Comparison of ENCODE assay signal across 14 cellular contexts in the genomic region with DNA sequence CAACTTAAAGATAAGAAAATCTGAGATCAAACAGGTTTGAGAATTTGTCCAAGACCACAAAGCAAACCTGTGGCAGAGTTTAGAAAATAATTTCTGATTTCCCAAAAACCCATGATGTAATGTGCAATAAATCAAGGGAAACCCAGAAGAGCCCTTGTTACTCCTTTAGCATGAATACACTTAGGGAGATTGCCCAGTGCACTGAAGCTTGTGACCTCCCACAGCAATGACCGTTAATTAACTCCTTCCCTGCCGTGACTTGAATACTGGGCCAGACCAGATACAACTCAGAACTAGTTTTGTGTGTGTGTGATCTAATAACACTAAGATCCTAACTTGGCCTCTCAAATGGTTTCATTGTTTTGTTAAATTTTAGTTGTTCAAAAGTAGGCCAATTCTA. TPM values are rescaled to one million over a fixed set of nuclear protein-coding genes. Genes with fewer than 3 reads are reported as not detected.
DNase-seq lines count a peak whose midpoint lies in the region; ATAC-seq, FAIRE-seq and TF ChIP-seq lines count a peak whose summit lies in the region.
"Had no signal": no experiment of that assay in that cellular context is flagged by ENCODE, and none has a peak within 500 bp of the region (broad histone marks: within the 10 kb centered on the region; RNA-seq: fewer than 3 reads in every experiment).

No MANE protein-coding gene starts in this region.

- H3K4me3 ChIP-seq in endothelial cell of umbilical vein (replicated peaks in 1 of 3; ENCODE audit: insufficient read depth in 1 of 3, low read depth in 1 of 3, low read length in 3 of 3) (no peak overlapping the region), gastrocnemius medialis (peak overlapping the region; percentile 69 to 94 (median 80)), thyroid gland (replicated peaks in 1 of 3) (no peak overlapping the region)
- H3K4me3 ChIP-seq: cardiac muscle cell, right atrium auricular region had no signal

- no peak overlapping the region for H3K27ac ChIP-seq in endothelial cell of umbilical vein (ENCODE audit: insufficient read depth, low read depth, low read length)
- peak overlapping the region; percentile 31 to 99 (median 95) for H3K27ac ChIP-seq in gastrocnemius medialis
- no peak overlapping the region for H3K27ac ChIP-seq in thyroid gland
- H3K27ac ChIP-seq: cardiac muscle cell, right atrium auricular region had no signal

- dilution Hi-C loops in endothelial cell of umbilical vein (cut with MboI; ENCODE audit: extremely low pct_ligation_motif_present, low sequenced_read_pairs) = no loop called here

- H3K4me3 Mint-ChIP-seq in activated CD8-positive, alpha-beta T cell treated with anti-CD3 and anti-CD28 coated beads for 36 hours = peak overlapping the region; percentile 28
- no peak overlapping the region for H3K4me3 Mint-ChIP-seq in activated CD8-positive, alpha-beta T cell treated with anti-CD3 and anti-CD28 coated beads, Interleukin-2, amount 10 ng/mL, durations not matched to agents 7 days and 5 days

- DNase-seq in activated CD8-positive, alpha-beta T cell treated with anti-CD3 and anti-CD28 coated beads for 36 hours = no peak
- no peak for DNase-seq in activated CD8-positive, alpha-beta T cell treated with anti-CD3 and anti-CD28 coated beads, Interleukin-2, amount 10 ng/mL, durations not matched to agents 7 days and 5 days
- DNase-seq in OCI-M1 (lab: John Stamatoyannopoulos, UW) (peak; percentile 64), endothelial cell of umbilical vein (ENCODE audit: low read depth, low spot score) (no peak), gastrocnemius medialis (no peak), thyroid gland (no peak), anterior cingulate cortex (lab: John Stamatoyannopoulos, UW) (no peak)
- DNase-seq in activated CD8-positive, alpha-beta memory T cell treated with anti-CD3 and anti-CD28 coated beads, Interleukin-2, amount 50 U/mL, for 4 hours = no peak
- DNase-seq: C1 segment of cervical spinal cord; HCEC 1CT; NCI-H69; stimulated activated CD8-positive, alpha-beta memory T cell treated with anti-CD3 and anti-CD28 coated beads, Interleukin-4, amount 100 ng/mL, for 48 hours had no signal

- peaks cover 24% of the 10 kb centered on the region for H3K4me1 Mint-ChIP-seq in activated CD8-positive, alpha-beta T cell treated with anti-CD3 and anti-CD28 coated beads for 36 hours (ENCODE audit: low read depth)
- H3K4me1 Mint-ChIP-seq in activated CD8-positive, alpha-beta T cell treated with anti-CD3 and anti-CD28 coated beads, Interleukin-2, amount 10 ng/mL, durations not matched to agents 7 days and 5 days (ENCODE audit: low read depth) = peaks cover 28% of the 10 kb centered on the region

- no peak for TF ChIP-seq CTCF in activated CD8-positive, alpha-beta T cell treated with anti-CD3 and anti-CD28 coated beads for 36 hours (IDR thresholded peaks at IDR 0.05)
- TF ChIP-seq CTCF in endothelial cell of umbilical vein (IDR thresholded peaks at IDR 0.05; ENCODE audit: extremely low read depth in 1 of 2, insufficient read depth in 1 of 2, low read depth in 1 of 2, low read length in 2 of 2) (no peak), gastrocnemius medialis (IDR thresholded peaks at IDR 0.05 in 4 of 5, conservative IDR thresholded peaks at IDR 0.05 in 1 of 5) (no peak), thyroid gland (IDR thresholded peaks at IDR 0.05) (no peak)

- POLR2A ChIA-PET in activated CD8-positive, alpha-beta T cell treated with anti-CD3 and anti-CD28 coated beads for 36 hours (lab: Charles Lee) = interaction anchor here (0.7 kb wide), 1 partner anchor 130 kb away, joined by 3 read pairs; no protein-coding TSS in a partner anchor
- POLR2A ChIA-PET in activated CD8-positive, alpha-beta T cell treated with anti-CD3 and anti-CD28 coated beads, Interleukin-2, amount 10 ng/mL, durations not matched to agents 7 days and 5 days (lab: Charles Lee) = interaction anchor here (1.0 to 2.8 kb wide), 2 partner anchors 11 to 53 kb away, joined by 4 to 14 read pairs; a partner anchor contains a TSS
- POLR2A ChIA-PET in endothelial cell of umbilical vein (lab: Charles Lee) = no interaction called here

- CTCF ChIA-PET in activated CD8-positive, alpha-beta T cell treated with anti-CD3 and anti-CD28 coated beads for 36 hours (lab: Charles Lee) = no interaction called here
- CTCF ChIA-PET in activated CD8-positive, alpha-beta T cell treated with anti-CD3 and anti-CD28 coated beads, Interleukin-2, amount 10 ng/mL, durations not matched to agents 7 days and 5 days (lab: Charles Lee) = interaction anchor here (0.9 to 1.3 kb wide), 2 partner anchors 12 to 53 kb away, joined by 3 to 4 read pairs; a partner anchor contains a TSS
- CTCF ChIA-PET in endothelial cell of umbilical vein (lab: Charles Lee) = no interaction called here

- H3K27me3 ChIP-seq in endothelial cell of umbilical vein (ENCODE audit: control insufficient read depth in 2 of 2, insufficient read depth in 2 of 2, low read length in 2 of 2) = no peaks in the 10 kb centered on the region
- H3K27me3 ChIP-seq in gastrocnemius medialis = no peaks in the 10 kb centered on the region
- no peaks in the 10 kb centered on the region for H3K27me3 ChIP-seq in thyroid gland
- H3K27me3 ChIP-seq: cardiac muscle cell, right atrium auricular region had no signal

- no peak overlapping the region for H3K9ac ChIP-seq in endothelial cell of umbilical vein (replicated peaks; ENCODE audit: extremely low read depth, insufficient read depth, low read length)

- peak overlapping the region; percentile 10 for H3K27ac Mint-ChIP-seq in activated CD8-positive, alpha-beta T cell treated with anti-CD3 and anti-CD28 coated beads for 36 hours
- no peak overlapping the region for H3K27ac Mint-ChIP-seq in activated CD8-positive, alpha-beta T cell treated with anti-CD3 and anti-CD28 coated beads, Interleukin-2, amount 10 ng/mL, durations not matched to agents 7 days and 5 days

- WGBS in thyroid gland, 2 donors = 17 to 36% methylated on average over 2 of the region's 2 CpGs

- in situ Hi-C loops in gastrocnemius medialis (cut with MboI; ENCODE audit: low sequenced_read_pairs in 4 of 4) = no loop called here

- peaks cover 22% of the 10 kb centered on the region for H3K79me2 ChIP-seq in endothelial cell of umbilical vein (ENCODE audit: control insufficient read depth, insufficient read depth, low read length)

- no TSS peak for BruUV-seq in endothelial cell of umbilical vein (replicated peaks; lab: Mats Ljungman, UMichigan)

- H3K9me1 ChIP-seq in endothelial cell of umbilical vein (replicated peaks; ENCODE audit: control insufficient read depth, extremely low read depth, insufficient read depth, low read length) = no peaks in the 10 kb centered on the region

- ATAC-seq in activated CD8-positive, alpha-beta T cell treated with anti-CD3 and anti-CD28 coated beads for 36 hours = no peak
- no peak for ATAC-seq in activated CD8-positive, alpha-beta T cell treated with anti-CD3 and anti-CD28 coated beads, Interleukin-2, amount 10 ng/mL, durations not matched to agents 7 days and 5 days
- no peak for ATAC-seq in gastrocnemius medialis

- no peak overlapping the region for H2AFZ ChIP-seq in endothelial cell of umbilical vein (ENCODE audit: low read depth, low read length)

- no peak for TF ChIP-seq POLR2A in endothelial cell of umbilical vein (IDR thresholded peaks at IDR 0.05; ENCODE audit: low read depth, low read length)
- TF ChIP-seq POLR2A in gastrocnemius medialis (IDR thresholded peaks at IDR 0.05) = no peak
- TF ChIP-seq POLR2A in thyroid gland (IDR thresholded peaks at IDR 0.05) = no peak

- H3K9me3 Mint-ChIP-seq in activated CD8-positive, alpha-beta T cell treated with anti-CD3 and anti-CD28 coated beads for 36 hours = no peaks in the 10 kb centered on the region
- no peaks in the 10 kb centered on the region for H3K9me3 Mint-ChIP-seq in activated CD8-positive, alpha-beta T cell treated with anti-CD3 and anti-CD28 coated beads, Interleukin-2, amount 10 ng/mL, durations not matched to agents 7 days and 5 days (ENCODE audit: insufficient read depth)

- H4K20me1 ChIP-seq in endothelial cell of umbilical vein (replicated peaks; ENCODE audit: control insufficient read depth, extremely low read depth, insufficient read depth, low read length) = peaks cover 2% of the 10 kb centered on the region

- H3K4me2 ChIP-seq in endothelial cell of umbilical vein (ENCODE audit: insufficient read depth, low read length) = no peak overlapping the region

- H3K36me3 Mint-ChIP-seq in activated CD8-positive, alpha-beta T cell treated with anti-CD3 and anti-CD28 coated beads for 36 hours (ENCODE audit: low read depth) = peaks cover 8% of the 10 kb centered on the region
- peaks cover 12% of the 10 kb centered on the region for H3K36me3 Mint-ChIP-seq in activated CD8-positive, alpha-beta T cell treated with anti-CD3 and anti-CD28 coated beads, Interleukin-2, amount 10 ng/mL, durations not matched to agents 7 days and 5 days (ENCODE audit: low read depth)

- H3K4me1 ChIP-seq in endothelial cell of umbilical vein (ENCODE audit: control insufficient read depth, extremely low read depth, insufficient read depth, low read length) (peaks cover 9% of the 10 kb centered on the region), gastrocnemius medialis (peaks cover 20 to 26% of the 10 kb centered on the region in 2 donors), thyroid gland (peaks cover 20 to 24% of the 10 kb centered on the region in 2 donors)

- intact Hi-C loops in activated CD8-positive, alpha-beta T cell treated with anti-CD3 and anti-CD28 coated beads for 36 hours (cut with micrococcal nuclease) = no loop called here
- intact Hi-C loops in endothelial cell of umbilical vein (cut with micrococcal nuclease) = loop anchor here (5.0 kb wide), 1 partner anchor 52 kb away; a partner anchor contains a TSS
- intact Hi-C loops in gastrocnemius medialis (cut with DNase I; ENCODE audit: low total_unique reads) = loop anchor here (5.0 to 10.0 kb wide), 2 partner anchors 72 to 940 kb away; a partner anchor contains a TSS
- intact Hi-C loops in thyroid gland (cut with DNase I) = no loop called here

- peak; percentile 33 for FAIRE-seq in endothelial cell of umbilical vein (lab: Jason Lieb, UNC)

- no peaks in the 10 kb centered on the region for H3K9me3 ChIP-seq in endothelial cell of umbilical vein (replicated peaks; ENCODE audit: control insufficient read depth, insufficient read depth, low read length)
- H3K9me3 ChIP-seq in gastrocnemius medialis = no peaks in the 10 kb centered on the region
- H3K9me3 ChIP-seq in thyroid gland = no peaks in the 10 kb centered on the region
- H3K9me3 ChIP-seq: right atrium auricular region had no signal

- H3K27me3 Mint-ChIP-seq in activated CD8-positive, alpha-beta T cell treated with anti-CD3 and anti-CD28 coated beads for 36 hours = no peaks in the 10 kb centered on the region
- no peaks in the 10 kb centered on the region for H3K27me3 Mint-ChIP-seq in activated CD8-positive, alpha-beta T cell treated with anti-CD3 and anti-CD28 coated beads, Interleukin-2, amount 10 ng/mL, durations not matched to agents 7 days and 5 days (ENCODE audit: low read depth)

- H3K36me3 ChIP-seq in endothelial cell of umbilical vein (ENCODE audit: control insufficient read depth in 2 of 2, extremely low read depth in 1 of 2, insufficient read depth in 2 of 2, low read length in 2 of 2) (no peaks in the 10 kb centered on the region), gastrocnemius medialis (no peaks in the 10 kb centered on the region), thyroid gland (no peaks in the 10 kb centered on the region)
- H3K36me3 ChIP-seq: cardiac muscle cell, right atrium auricular region had no signal

RNA-seq across cellular contexts. Expression of a gene that starts 2.5 kb away (rescaled TPM):
- total RNA-seq in activated CD8-positive, alpha-beta T cell treated with anti-CD3 and anti-CD28 coated beads for 36 hours = 10 to 100 TPM; 31.0 to 32.1 TPM
- total RNA-seq in activated CD8-positive, alpha-beta T cell treated with anti-CD3 and anti-CD28 coated beads, Interleukin-2, amount 10 ng/mL, durations not matched to agents 7 days and 5 days = 10 to 100 TPM; 35.9 to 40.2 TPM
- total RNA-seq in endothelial cell of umbilical vein = 62.8 and 69.9 TPM in 2 replicates
- 8.6 and 10.5 TPM in 2 replicates for polyA plus RNA-seq in endothelial cell of umbilical vein
- 11.2 and 11.3 TPM in 2 replicates for polyA plus RNA-seq in endothelial cell of umbilical vein (2011; cell fraction: cytosol; rRNA removed)
- polyA plus RNA-seq in endothelial cell of umbilical vein (2011; cell fraction: nucleus; rRNA removed) = 8.6 and 9.3 TPM in 2 replicates
- polyA plus RNA-seq in endothelial cell of umbilical vein (2012) = 24.2 and 36.3 TPM in 2 replicates
- polyA minus RNA-seq in endothelial cell of umbilical vein = 31.1 and 32.1 TPM in 2 replicates
- 34.5 TPM for polyA minus RNA-seq in endothelial cell of umbilical vein (2011; cell fraction: cytosol; rRNA and poly(A)+ RNA removed)
- 6.6 and 10.3 TPM in 2 replicates for polyA minus RNA-seq in endothelial cell of umbilical vein (2011; cell fraction: nucleus; rRNA and poly(A)+ RNA removed)
- total RNA-seq in gastrocnemius medialis = 10 to 100 TPM; 62.2 to 97.1 (median 80.2) TPM
- 10 to 100 TPM; 26.9 to 77.1 (median 46.2) TPM for total RNA-seq in thyroid gland

RNA-seq across cellular contexts. Expression of a gene that starts 53.5 kb away (rescaled TPM):
- 10 to 100 TPM; 14.8 to 16.8 TPM for total RNA-seq in activated CD8-positive, alpha-beta T cell treated with anti-CD3 and anti-CD28 coated beads for 36 hours
- 10 to 100 TPM; 29.9 to 33.1 TPM for total RNA-seq in activated CD8-positive, alpha-beta T cell treated with anti-CD3 and anti-CD28 coated beads, Interleukin-2, amount 10 ng/mL, durations not matched to agents 7 days and 5 days
- total RNA-seq in endothelial cell of umbilical vein = 7.9 and 8.4 TPM in 2 replicates
- polyA plus RNA-seq in endothelial cell of umbilical vein = 8.6 and 11.0 TPM in 2 replicates
- polyA plus RNA-seq in endothelial cell of umbilical vein (2011; cell fraction: cytosol; rRNA removed) = 15.4 and 16.2 TPM in 2 replicates
- polyA plus RNA-seq in endothelial cell of umbilical vein (2011; cell fraction: nucleus; rRNA removed) = 15.3 and 16.9 TPM in 2 replicates
- polyA plus RNA-seq in endothelial cell of umbilical vein (2012) = 13.8 and 13.9 TPM in 2 replicates
- 7.9 and 10.5 TPM in 2 replicates for polyA minus RNA-seq in endothelial cell of umbilical vein
- 5.0 TPM for polyA minus RNA-seq in endothelial cell of umbilical vein (2011; cell fraction: cytosol; rRNA and poly(A)+ RNA removed)
- polyA minus RNA-seq in endothelial cell of umbilical vein (2011; cell fraction: nucleus; rRNA and poly(A)+ RNA removed) = 2.3 and 5.0 TPM in 2 replicates
- 100 to 1,000 TPM in 1 of 4 donors, 10 to 100 TPM in 3; 67.8 to 110 (median 83.4) TPM for total RNA-seq in gastrocnemius medialis
- total RNA-seq in thyroid gland = 10 to 100 TPM; 17.6 to 48.0 (median 33.7) TPM

Comparison
In these comparisons a context has a peak if more than half of its experiments do, and no peak if none do; other contexts are left out.
1. H3K27ac ChIP-seq: peak in gastrocnemius medialis (4 of 4); none in endothelial cell of umbilical vein (single experiment) and thyroid gland (0 of 3).
2. H3K4me3 ChIP-seq: peak in gastrocnemius medialis (4 of 4); none in endothelial cell of umbilical vein (0 of 3) and thyroid gland (0 of 3).
3. intact Hi-C loops: an anchor here in endothelial cell of umbilical vein (5.0 kb wide) and gastrocnemius medialis (5.0 to 10.0 kb wide); none called in activated CD8-positive, alpha-beta T cell treated with anti-CD3 and anti-CD28 coated beads for 36 hours and thyroid gland.